23 cellular contexts compared by ENCODE assay signal in the genomic region with DNA sequence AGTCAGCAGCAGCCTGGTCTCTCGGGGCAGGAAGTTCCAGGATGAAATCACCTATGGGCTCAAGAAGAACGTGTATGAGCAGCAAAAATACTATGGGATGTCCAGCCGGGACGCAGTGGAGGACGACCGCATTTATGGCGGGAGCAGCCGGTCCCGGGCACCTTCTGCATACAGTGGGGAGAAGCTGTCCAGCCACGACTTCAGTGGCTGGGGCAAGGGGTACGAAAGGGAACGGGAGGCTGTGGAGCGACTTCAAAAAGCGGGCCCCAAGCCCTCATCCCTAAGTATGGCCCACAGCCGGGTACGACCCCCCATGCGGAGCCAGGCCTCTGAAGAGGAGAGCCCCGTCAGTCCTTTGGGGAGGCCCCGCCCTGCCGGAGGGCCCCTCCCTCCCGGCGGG.
"Had no signal": no experiment of that assay in that cellular context is flagged by ENCODE, and none has a peak within 500 bp of the region (broad histone marks: within the 10 kb centered on the region; RNA-seq: fewer than 3 reads in every experiment).

No MANE protein-coding gene starts in this region.

- ATAC-seq: effector memory CD8-positive, alpha-beta T cell; gastrocnemius medialis; heart right ventricle; left colon; left lobe of liver; lower lobe of right lung; mucosa of descending colon had no signal

- H3K36me3 ChIP-seq: colonic mucosa, esophagus squamous epithelium, gastrocnemius medialis, heart right ventricle, left ventricle myocardium inferior, lower lobe of right lung had no signal

- H3K9me3 ChIP-seq: colonic mucosa, esophagus squamous epithelium, gastrocnemius medialis, heart right ventricle, left ventricle myocardium inferior, lower lobe of right lung, mucosa of descending colon had no signal

- H3K27ac ChIP-seq: colonic mucosa, epithelial cell of prostate, esophagus squamous epithelium, gastrocnemius medialis, heart right ventricle, left ventricle myocardium inferior, lower lobe of right lung had no signal

- H3K4me1 ChIP-seq: colonic mucosa, esophagus squamous epithelium, gastrocnemius medialis, lower lobe of right lung had no signal

- DNase-seq: colonic mucosa; cortex of kidney; effector CD8-positive, alpha-beta T cell; effector memory CD8-positive, alpha-beta T cell; endodermal cell; erythroblast; esophagus squamous epithelium; foreskin fibroblast; foreskin melanocyte; gastrocnemius medialis; glutamatergic neuron; head of caudate nucleus; heart right ventricle; hippocampal formation; kidney glomerular epithelial cell; left colon; left ventricle myocardium inferior; lower lobe of right lung; mesenchymal stem cell; mucosa of descending colon; naive B cell had no signal

- H3K27me3 ChIP-seq: colonic mucosa, gastrocnemius medialis, heart right ventricle had no signal

- H3K4me3 ChIP-seq: colonic mucosa, esophagus squamous epithelium, gastrocnemius medialis, heart right ventricle, left ventricle myocardium inferior, lower lobe of right lung, mucosa of descending colon had no signal
